In genomic region chr2:202633470-202633869, GRCh38 we compare ENCODE assay signal across 18 cellular contexts. TPM values are rescaled to one million over a fixed set of nuclear protein-coding genes. Genes with fewer than 3 reads are reported as not detected.
DNase-seq lines count a peak whose midpoint lies in the region; ATAC-seq, FAIRE-seq and TF ChIP-seq lines count a peak whose summit lies in the region.
"Had no signal": no experiment of that assay in that cellular context is flagged by ENCODE, and none has a peak within 500 bp of the region (broad histone marks: within the 10 kb centered on the region; RNA-seq: fewer than 3 reads in every experiment).

No MANE protein-coding gene starts in this region.

- no peaks in the 10 kb centered on the region for H3K36me3 ChIP-seq in HepG2 (replicated peaks in 1 of 2; ENCODE audit: control insufficient read depth in 1 of 2, insufficient read depth in 2 of 2, low read length in 2 of 2)
- no peaks in the 10 kb centered on the region for H3K36me3 ChIP-seq in right lobe of liver
- H3K36me3 ChIP-seq in muscle layer of colon (ENCODE audit: insufficient read depth, low read length): no peaks in the 10 kb centered on the region
- no peaks in the 10 kb centered on the region for H3K36me3 ChIP-seq in tibial artery
- H3K36me3 ChIP-seq: BE2C, pancreas, stomach had no signal

- H3K27ac ChIP-seq in HepG2 (ENCODE audit: extremely low read length, insufficient read depth, low read length) (no peak overlapping the region), right lobe of liver (no peak overlapping the region), muscle layer of colon (ENCODE audit: low read depth, low read length) (peak overlapping the region; percentile 86), tibial artery (peak overlapping the region; percentile 89 to 94), dorsolateral prefrontal cortex (peak overlapping the region in 21 of 59 donors; percentile 83 to 98 (median 93))

- ATAC-seq in HepG2: no peak
- no peak for ATAC-seq in right lobe of liver

- TF ChIP-seq EP300 in HepG2 (IDR thresholded peaks at IDR 0.05; ENCODE audit: low read depth in 2 of 2, low read length in 2 of 2) (no peak), HepG2 (CRISPR knock-in tag; IDR thresholded peaks at IDR 0.05; ENCODE audit: borderline replicate concordance) (no peak)

- no peak overlapping the region for H3K4me2 ChIP-seq in HepG2 (ENCODE audit: low read depth, low read length)

- POLR2A ChIA-PET in HepG2 (lab: Yijun Ruan, JAX): interaction anchor here (1.5 kb wide), 1 partner anchor 32 kb away, joined by 5 read pairs; no protein-coding TSS in a partner anchor

- CTCF ChIA-PET in HepG2 (lab: Yijun Ruan, JAX; ENCODE audit: low intra/inter-chr PET ratio, low total read pairs): no interaction called here

- H3K4me1 ChIP-seq in HepG2 (ENCODE audit: insufficient read depth, low read length) (peaks cover 37% of the 10 kb centered on the region), right lobe of liver (peaks cover 0 to 17% (median 3%) of the 10 kb centered on the region in 4 donors), muscle layer of colon (ENCODE audit: insufficient read depth, low read length) (peaks cover 5% of the 10 kb centered on the region), tibial artery (peaks cover 0 to 30% (median 6%) of the 10 kb centered on the region in 4 donors)
- H3K4me1 ChIP-seq: BE2C had no signal

- no TSS peak for BruUV-seq in HepG2 (replicated peaks; lab: Mats Ljungman, UMichigan)

- in situ Hi-C loops in HepG2 (cut with HindIII; ENCODE audit: extremely low pct_ligation_motif_present, low pct_unique_long_range_greater_than_20kb): no loop called here

- H3K27me3 ChIP-seq in HepG2 (ENCODE audit: control insufficient read depth in 1 of 2, insufficient read depth in 2 of 2, low read length in 2 of 2) (no peaks in the 10 kb centered on the region; a peak in 1 of 5 replicates), right lobe of liver (no peaks in the 10 kb centered on the region), muscle layer of colon (ENCODE audit: control insufficient read depth in 1 of 2, insufficient read depth in 2 of 2, low read length in 2 of 2) (no peaks in the 10 kb centered on the region), tibial artery (no peaks in the 10 kb centered on the region), dorsolateral prefrontal cortex (no peaks in the 10 kb centered on the region)
- H3K27me3 ChIP-seq: BE2C, pancreas, stomach had no signal

- TF ChIP-seq RAD21 in HepG2 (CRISPR knock-in tag; IDR thresholded peaks at IDR 0.05): no peak

- no peak for TF ChIP-seq CTCF in HepG2 (CRISPR knock-in tag; IDR thresholded peaks at IDR 0.05)
- TF ChIP-seq CTCF in right lobe of liver (IDR thresholded peaks at IDR 0.05): no peak
- TF ChIP-seq CTCF in tibial artery (IDR thresholded peaks at IDR 0.05): no peak
- no peak for TF ChIP-seq CTCF in dorsolateral prefrontal cortex (IDR thresholded peaks at IDR 0.05 in 54 of 56, conservative IDR thresholded peaks at IDR 0.05 in 2 of 56; ENCODE audit: low read depth in 1 of 56, partially characterized antibody in 56 of 56)

- H3K9me3 ChIP-seq in HepG2 (ENCODE audit: low read length) (no peaks in the 10 kb centered on the region), right lobe of liver (no peaks in the 10 kb centered on the region), muscle layer of colon (ENCODE audit: low read length) (no peaks in the 10 kb centered on the region), tibial artery (no peaks in the 10 kb centered on the region)
- H3K9me3 ChIP-seq: BE2C, pancreas, stomach had no signal

- FAIRE-seq in HepG2 (lab: Jason Lieb, UNC): no peak
- FAIRE-seq: endothelial cell of umbilical vein, frontal cortex, pancreas had no signal

- H3K9ac ChIP-seq in HepG2 (ENCODE audit: insufficient read depth, low read depth, low read length): no peak overlapping the region
- H3K9ac ChIP-seq in muscle layer of colon (ENCODE audit: low read length): no peak overlapping the region

- H3K4me3 ChIP-seq in HepG2 (replicated peaks in 1 of 3; ENCODE audit: insufficient read depth in 1 of 3, low read depth in 2 of 3, low read length in 3 of 3) (no peak overlapping the region), right lobe of liver (no peak overlapping the region), muscle layer of colon (ENCODE audit: low read depth in 1 of 2, low read length in 2 of 2) (no peak overlapping the region), tibial artery (no peak overlapping the region), dorsolateral prefrontal cortex (peak overlapping the region in 5 of 59 donors; percentile 76 to 96 (median 83))

- no peaks in the 10 kb centered on the region for H3K36me3 Mint-ChIP-seq in activated T-helper 1 cell treated with anti-CD3 and anti-CD28 coated beads, Interleukin-12 subunit alpha, Interleukin-12 subunit beta, Interleukin-2, Interleukin-4 antibody, amounts not matched to agents 30 ng/mL and 10 ng/mL and 1 ng/mL, durations not matched to agents 14 hours and 24 hours and 36 hours (ENCODE audit: low read depth)

- H3K4me1 Mint-ChIP-seq in activated T-helper 1 cell treated with anti-CD3 and anti-CD28 coated beads, Interleukin-12 subunit alpha, Interleukin-12 subunit beta, Interleukin-2, Interleukin-4 antibody, amounts not matched to agents 30 ng/mL and 10 ng/mL and 1 ng/mL, durations not matched to agents 14 hours and 24 hours and 36 hours (ENCODE audit: low read depth): peaks cover 32% of the 10 kb centered on the region

- WGBS in HepG2 (ENCODE audit: low lambda C conversion rate): 97% methylated on average over 19 of the region's 19 CpGs
- 97% methylated on average over 17 of the region's 19 CpGs for WGBS in right lobe of liver (ENCODE audit: insufficient coverage, low coverage, low lambda C conversion rate, missing lambda C conversion rate)

- peaks cover 26% of the 10 kb centered on the region for H3K79me2 ChIP-seq in HepG2 (ENCODE audit: insufficient read depth, low read length)

- H3K27ac Mint-ChIP-seq in activated T-helper 1 cell treated with anti-CD3 and anti-CD28 coated beads, Interleukin-12 subunit alpha, Interleukin-12 subunit beta, Interleukin-2, Interleukin-4 antibody, amounts not matched to agents 30 ng/mL and 10 ng/mL and 1 ng/mL, durations not matched to agents 14 hours and 24 hours and 36 hours: no peak overlapping the region

- peak overlapping the region; percentile 67 for H2AFZ ChIP-seq in HepG2 (ENCODE audit: low read length)

- peaks cover 19% of the 10 kb centered on the region; the same call in 1 of the 2 replicates for H4K20me1 ChIP-seq in HepG2 (ENCODE audit: insufficient read depth, low read length)

- DNase-seq in HepG2 (ENCODE audit: low spot score): no peak
- no peak for DNase-seq in right lobe of liver
- DNase-seq in activated T-helper 1 cell treated with anti-CD3 and anti-CD28 coated beads, Interleukin-12 subunit alpha, Interleukin-12 subunit beta, Interleukin-2, Interleukin-4 antibody, amounts not matched to agents 30 ng/mL and 10 ng/mL and 1 ng/mL, durations not matched to agents 14 hours and 24 hours and 36 hours (ENCODE audit: low spot score): no peak
- no peak for DNase-seq in tibial artery
- DNase-seq in GF-D8 (lab: John Stamatoyannopoulos, UW): no peak
- DNase-seq in dorsolateral prefrontal cortex: no peak
- DNase-seq in NOMO-1 treated with dmso at 0.1 percent for 144 hours (lab: John Stamatoyannopoulos, UW; ENCODE audit: unreplicated experiment): no peak
- DNase-seq: activated CD4-positive, alpha-beta T cell treated with anti-CD3 and anti-CD28 coated beads, Interleukin-2, amount 50 U/mL, for 48 hours; BE2C; mammary epithelial cell; NCI-H1048; NCI-H2171; stomach; T1000 had no signal

- H3K9me3 Mint-ChIP-seq in activated T-helper 1 cell treated with anti-CD3 and anti-CD28 coated beads, Interleukin-12 subunit alpha, Interleukin-12 subunit beta, Interleukin-2, Interleukin-4 antibody, amounts not matched to agents 30 ng/mL and 10 ng/mL and 1 ng/mL, durations not matched to agents 14 hours and 24 hours and 36 hours: no peaks in the 10 kb centered on the region

- TF ChIP-seq POLR2A in HepG2 (IDR thresholded peaks at IDR 0.05; ENCODE audit: insufficient read depth in 1 of 2, low read depth in 2 of 2, low read length in 2 of 2) (no peak), right lobe of liver (IDR thresholded peaks at IDR 0.05) (no peak)

- no peaks in the 10 kb centered on the region for H3K27me3 Mint-ChIP-seq in activated T-helper 1 cell treated with anti-CD3 and anti-CD28 coated beads, Interleukin-12 subunit alpha, Interleukin-12 subunit beta, Interleukin-2, Interleukin-4 antibody, amounts not matched to agents 30 ng/mL and 10 ng/mL and 1 ng/mL, durations not matched to agents 14 hours and 24 hours and 36 hours (ENCODE audit: insufficient read depth)

- H3K4me3 Mint-ChIP-seq in activated T-helper 1 cell treated with anti-CD3 and anti-CD28 coated beads, Interleukin-12 subunit alpha, Interleukin-12 subunit beta, Interleukin-2, Interleukin-4 antibody, amounts not matched to agents 30 ng/mL and 10 ng/mL and 1 ng/mL, durations not matched to agents 14 hours and 24 hours and 36 hours: peak overlapping the region; percentile 91

- intact Hi-C loops in HepG2 (cut with micrococcal nuclease; ENCODE audit: unreplicated experiment): loop anchor here (10.0 kb wide), 1 partner anchor 381 kb away; the partner anchor contains the start of gene NBEAL1
- intact Hi-C loops in right lobe of liver (cut with DNase I): no loop called here
- intact Hi-C loops in activated T-helper 1 cell treated with anti-CD3 and anti-CD28 coated beads, Interleukin-12 subunit alpha, Interleukin-12 subunit beta, Interleukin-2, Interleukin-4 antibody, amounts not matched to agents 30 ng/mL and 10 ng/mL and 1 ng/mL, durations not matched to agents 14 hours and 24 hours and 36 hours (cut with micrococcal nuclease): loop anchor here (10.0 kb wide), 4 partner anchors 1071 to 1381 kb away; partner anchors contain the start of gene CD28
- intact Hi-C loops in tibial artery (cut with DNase I; ENCODE audit: low total_unique reads): loop anchor here (10.0 kb wide), 2 partner anchors 181 to 381 kb away; partner anchors contain the start of gene NBEAL1
- intact Hi-C loops in dorsolateral prefrontal cortex (cut with DNase I): loop anchor here in 1 of 2 donors (5.0 to 10.0 kb wide), 3 partner anchors 259 to 381 kb away; partner anchors contain the start of genes BMPR2, NBEAL1 and NOP58

RNA-seq across cellular contexts. Expression of gene FAM117B, which starts 1.3 kb away (rescaled TPM):
- 11.0 and 16.6 TPM in 2 replicates for total RNA-seq in HepG2 (2016; rRNA removed; fragmentation: Illumina TruSeq; extraction: Trizol)
- 1.6 and 2.4 TPM in 2 replicates for total RNA-seq in HepG2 (2016; cell fraction: cytosol; rRNA removed; fragmentation: Illumina TruSeq; extraction: Trizol; ENCODE audit: low read depth)
- total RNA-seq in HepG2 (2016; cell fraction: insoluble cytoplasmic fraction; rRNA removed; fragmentation: Illumina TruSeq; extraction: Trizol): 10.2 and 16.4 TPM in 2 replicates
- total RNA-seq in HepG2 (2016; cell fraction: membrane; rRNA removed; fragmentation: Illumina TruSeq; extraction: Trizol): 6.3 and 7.3 TPM in 2 replicates
- total RNA-seq in HepG2 (2016; cell fraction: nucleus; rRNA removed; fragmentation: Illumina TruSeq; extraction: Trizol): 11.0 and 12.8 TPM in 2 replicates
- polyA plus RNA-seq in HepG2 (2011; rRNA removed): 5.4 and 5.8 TPM in 2 replicates
- polyA plus RNA-seq in HepG2 (2011; cell fraction: cytosol; rRNA removed): 2.6 and 3.3 TPM in 2 replicates
- 4.4 and 5.0 TPM in 2 replicates for polyA plus RNA-seq in HepG2 (2011; cell fraction: nucleus; rRNA removed)
- polyA plus RNA-seq in HepG2 (2012): 8.6 and 14.4 TPM in 2 replicates
- 0.62 and 0.73 TPM in 2 replicates for polyA plus RNA-seq in HepG2 (2016; cell fraction: cytosol; fragmentation: Illumina TruSeq; extraction: Trizol; ENCODE audit: low read depth)
- polyA plus RNA-seq in HepG2 (2016; cell fraction: insoluble cytoplasmic fraction; fragmentation: Illumina TruSeq; extraction: Trizol; ENCODE audit: low read depth): 15.0 and 16.0 TPM in 2 replicates
- 2.6 and 2.9 TPM in 2 replicates for polyA plus RNA-seq in HepG2 (2016; cell fraction: membrane; fragmentation: Illumina TruSeq; extraction: Trizol; ENCODE audit: low read depth)
- polyA plus RNA-seq in HepG2 (2016; cell fraction: nucleus; fragmentation: Illumina TruSeq; extraction: Trizol; ENCODE audit: insufficient read depth, low read depth): 8.1 and 8.7 TPM in 2 replicates
- 3.3 and 12.1 TPM in 2 replicates for polyA minus RNA-seq in HepG2 (2011; rRNA and poly(A)+ RNA removed; ENCODE audit: low replicate concordance)
- polyA minus RNA-seq in HepG2 (2011; cell fraction: cytosol; rRNA and poly(A)+ RNA removed): 11.2 and 13.2 TPM in 2 replicates
- polyA minus RNA-seq in HepG2 (2011; cell fraction: nucleus; rRNA and poly(A)+ RNA removed): 19.1 and 19.7 TPM in 2 replicates
- total RNA-seq in right lobe of liver: 1 to 10 TPM; 1.8 to 2.8 (median 2.3) TPM
- total RNA-seq in activated T-helper 1 cell treated with anti-CD3 and anti-CD28 coated beads, Interleukin-12 subunit alpha, Interleukin-12 subunit beta, Interleukin-2, Interleukin-4 antibody, amounts not matched to agents 30 ng/mL and 10 ng/mL and 1 ng/mL, durations not matched to agents 14 hours and 24 hours and 36 hours: 9.3 and 9.5 TPM in 2 replicates
- total RNA-seq in dorsolateral prefrontal cortex: 10 to 100 TPM; 11.0 to 28.9 (median 19.0) TPM

Comparison
In these comparisons a context has a peak if more than half of its experiments do, and no peak if none do; other contexts are left out.
1. intact Hi-C loops: an anchor here in HepG2 (10.0 kb wide), activated T-helper 1 cell treated with anti-CD3 and anti-CD28 coated beads, Interleukin-12 subunit alpha, Interleukin-12 subunit beta, Interleukin-2, Interleukin-4 antibody, amounts not matched to agents 30 ng/mL and 10 ng/mL and 1 ng/mL, durations not matched to agents 14 hours and 24 hours and 36 hours (10.0 kb wide) and tibial artery (10.0 kb wide); none called in right lobe of liver.
2. H3K27ac ChIP-seq: peak in muscle layer of colon (single experiment) and tibial artery (2 of 2); none in HepG2 (single experiment) and right lobe of liver (0 of 3).